1 cellular context compared by ENCODE assay signal in the genomic region with DNA sequence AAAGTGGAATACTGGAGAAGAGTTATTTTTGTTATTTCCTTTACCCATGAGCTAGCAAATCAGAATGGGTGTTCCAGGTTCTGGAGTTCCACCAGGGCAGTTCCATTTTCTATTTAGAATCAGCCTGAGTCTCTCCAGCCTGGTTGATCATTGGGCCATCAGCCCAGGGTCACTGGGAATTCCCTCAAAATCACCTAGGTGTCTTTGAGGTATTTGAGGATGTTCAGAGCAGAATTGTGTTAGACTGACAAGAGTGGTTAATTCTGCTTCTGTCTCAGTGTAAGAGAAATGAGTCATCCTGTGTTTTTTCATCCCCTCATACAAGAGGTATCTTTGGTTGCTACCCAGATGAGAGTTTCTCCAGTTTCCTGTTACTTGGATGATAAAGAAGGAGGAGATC.
TF ChIP-seq lines count a peak whose summit lies in the region.

No MANE protein-coding gene starts in this region.

TF ChIP-seq in IMR-90, 13 proteins besides CTCF, POLR2A, EP300 and RAD21:
- TF ChIP-seq FOS (IDR thresholded peaks at IDR 0.05; ENCODE audit: low read depth, low read length), result no peak
- no peak for TF ChIP-seq MAZ (IDR thresholded peaks at IDR 0.05; ENCODE audit: borderline replicate concordance, low read depth, low read length)
- TF ChIP-seq CHD1 (IDR thresholded peaks at IDR 0.05; ENCODE audit: low read depth, low read length), result no peak
- no peak for TF ChIP-seq RCOR1 (IDR thresholded peaks at IDR 0.05; ENCODE audit: insufficient replicate concordance, low read length)
- TF ChIP-seq RFX5 (IDR thresholded peaks at IDR 0.05; ENCODE audit: low read depth, low read length), result no peak
- TF ChIP-seq CEBPB (IDR thresholded peaks at IDR 0.05; ENCODE audit: low read depth, low read length), result no peak
